ENCODE assay signal across 8 cellular contexts in genomic region chr10:102418612-102419560, GRCh38. TPM values are rescaled to one million over a fixed set of nuclear protein-coding genes. Genes with fewer than 3 reads are reported as not detected.
DNase-seq lines count a peak whose midpoint lies in the region; ATAC-seq, FAIRE-seq and TF ChIP-seq lines count a peak whose summit lies in the region.

PSD (minus strand) TSS chr10:102418785; CDS start chr10:102417038, 1,747 bp downstream.

- H3K27ac Mint-ChIP-seq in activated CD8-positive, alpha-beta T cell treated with anti-CD3 and anti-CD28 coated beads, Interleukin-2, amount 10 ng/mL, durations not matched to agents 7 days and 5 days = peak within 1 kb of the TSS; percentile 15

- H3K27me3 ChIP-seq in iPS-20b (ENCODE audit: insufficient read depth, low read length) (peaks cover 32% of the 10 kb centered on the region), subcutaneous abdominal adipose tissue (ENCODE audit: control insufficient read depth in 5 of 5, insufficient read depth in 4 of 5, low read length in 5 of 5) (peaks cover 20 to 35% (median 29%) of the 10 kb centered on the region in 5 donors)

- ATAC-seq in activated CD8-positive, alpha-beta T cell treated with anti-CD3 and anti-CD28 coated beads, Interleukin-2, amount 10 ng/mL, durations not matched to agents 7 days and 5 days = no peak
- ATAC-seq in GM21526 (IDR thresholded peaks at IDR 0.05; ENCODE audit: low FRiP score, unreplicated experiment) = no peak
- no peak for ATAC-seq in GM19035 (IDR thresholded peaks at IDR 0.05; ENCODE audit: unreplicated experiment)

- CTCF ChIA-PET in activated CD8-positive, alpha-beta T cell treated with anti-CD3 and anti-CD28 coated beads, Interleukin-2, amount 10 ng/mL, durations not matched to agents 7 days and 5 days (lab: Charles Lee) = interaction anchor here (1.0 to 4.8 kb wide), 7 partner anchors 9 to 188 kb away, joined by 3 to 52 read pairs (median 8); partner anchors contain the start of gene NFKB2

- H3K36me3 ChIP-seq in iPS-20b (ENCODE audit: insufficient read depth, low read depth, low read length) (peaks cover 8% of the 10 kb centered on the region), subcutaneous abdominal adipose tissue (ENCODE audit: control insufficient read depth in 5 of 5, insufficient read depth in 5 of 5, low read length in 5 of 5) (peaks cover 0 to 10% (median 7%) of the 10 kb centered on the region in 5 donors)

- peak within 1 kb of the TSS; percentile 79; the same call in 1 of the 2 replicates for H3K9ac ChIP-seq in iPS-20b (ENCODE audit: low read depth, low read length)
- no peak within 1 kb of the TSS for H3K9ac ChIP-seq in subcutaneous abdominal adipose tissue (ENCODE audit: low read length in 5 of 5)

- peak within 1 kb of the TSS; percentile 94 for H3K4me3 Mint-ChIP-seq in activated CD8-positive, alpha-beta T cell treated with anti-CD3 and anti-CD28 coated beads, Interleukin-2, amount 10 ng/mL, durations not matched to agents 7 days and 5 days

- H3K9me3 ChIP-seq in iPS-20b (ENCODE audit: insufficient read depth, low read depth, low read length) = no peaks in the 10 kb centered on the region
- no peaks in the 10 kb centered on the region for H3K9me3 ChIP-seq in subcutaneous abdominal adipose tissue (ENCODE audit: control insufficient read depth in 5 of 5, low read length in 5 of 5)

- FAIRE-seq in D721Med (lab: Jason Lieb, UNC) = no peak

- no peak for TF ChIP-seq CTCF in D721Med (IDR thresholded peaks at IDR 0.05; ENCODE audit: insufficient read depth, missing control alignments)

- H3K4me3 ChIP-seq in iPS-20b (ENCODE audit: low read length) (peak within 1 kb of the TSS; percentile 90), subcutaneous abdominal adipose tissue (ENCODE audit: low read depth in 1 of 5, low read length in 5 of 5) (peak within 1 kb of the TSS; percentile 77 to 98 (median 95))

- H3K9me3 Mint-ChIP-seq in activated CD8-positive, alpha-beta T cell treated with anti-CD3 and anti-CD28 coated beads, Interleukin-2, amount 10 ng/mL, durations not matched to agents 7 days and 5 days (ENCODE audit: insufficient read depth) = no peaks in the 10 kb centered on the region

- DNase-seq in D721Med (ENCODE audit: insufficient read length, low spot score) (peak; percentile 96), NCI-H128 (lab: John Stamatoyannopoulos, UW; ENCODE audit: unreplicated experiment) (peak; percentile 20), DMS114 treated with DMSO at 0.1 percent for 48 hours (lab: John Stamatoyannopoulos, UW; ENCODE audit: unreplicated experiment) (no peak)
- DNase-seq in activated CD8-positive, alpha-beta T cell treated with anti-CD3 and anti-CD28 coated beads, Interleukin-2, amount 10 ng/mL, durations not matched to agents 7 days and 5 days = no peak

- H3K27me3 Mint-ChIP-seq in activated CD8-positive, alpha-beta T cell treated with anti-CD3 and anti-CD28 coated beads, Interleukin-2, amount 10 ng/mL, durations not matched to agents 7 days and 5 days (ENCODE audit: low read depth) = peaks cover 14% of the 10 kb centered on the region

- H3K36me3 Mint-ChIP-seq in activated CD8-positive, alpha-beta T cell treated with anti-CD3 and anti-CD28 coated beads, Interleukin-2, amount 10 ng/mL, durations not matched to agents 7 days and 5 days (ENCODE audit: low read depth) = peaks cover 9% of the 10 kb centered on the region

- POLR2A ChIA-PET in activated CD8-positive, alpha-beta T cell treated with anti-CD3 and anti-CD28 coated beads, Interleukin-2, amount 10 ng/mL, durations not matched to agents 7 days and 5 days (lab: Charles Lee) = interaction anchor here (5.5 to 5.6 kb wide), 2 partner anchors 15 to 22 kb away, joined by 68 to 75 read pairs; partner anchors contain the start of genes CUEDC2 and NFKB2

- H3K4me1 ChIP-seq in iPS-20b (ENCODE audit: insufficient read depth, low read length) (peaks cover 5% of the 10 kb centered on the region), subcutaneous abdominal adipose tissue (ENCODE audit: control insufficient read depth in 5 of 5, insufficient read depth in 5 of 5, low read length in 5 of 5) (peaks cover 3 to 45% (median 41%) of the 10 kb centered on the region in 5 donors)

- H3K27ac ChIP-seq in iPS-20b (ENCODE audit: low read length) = no peak within 1 kb of the TSS
- no peak within 1 kb of the TSS for H3K27ac ChIP-seq in subcutaneous abdominal adipose tissue (ENCODE audit: low read depth, low read length)

- peaks cover 42% of the 10 kb centered on the region for H3K4me1 Mint-ChIP-seq in activated CD8-positive, alpha-beta T cell treated with anti-CD3 and anti-CD28 coated beads, Interleukin-2, amount 10 ng/mL, durations not matched to agents 7 days and 5 days (ENCODE audit: low read depth)

RNA-seq across cellular contexts. Expression of gene PSD, which starts in this region (rescaled TPM):
- 1 to 10 TPM in 1 of 2 experiments, under 1 TPM in 1; 0.92 to 1.6 TPM for total RNA-seq in activated CD8-positive, alpha-beta T cell treated with anti-CD3 and anti-CD28 coated beads, Interleukin-2, amount 10 ng/mL, durations not matched to agents 7 days and 5 days

Comparison
In these comparisons a context has a peak if more than half of its experiments do, and no peak if none do; other contexts are left out.
1. DNase-seq: peak in D721Med (single experiment) and NCI-H128 (single experiment); none in activated CD8-positive, alpha-beta T cell treated with anti-CD3 and anti-CD28 coated beads, Interleukin-2, amount 10 ng/mL, durations not matched to agents 7 days and 5 days (single experiment) and DMS114 treated with DMSO at 0.1 percent for 48 hours (single experiment).